ENCODE assay signal across 14 cellular contexts in genomic region chr1:99634971-99635624, GRCh38. TPM values are rescaled to one million over a fixed set of nuclear protein-coding genes. Genes with fewer than 3 reads are reported as not detected.
"Had no signal": no experiment of that assay in that cellular context is flagged by ENCODE, and none has a peak within 500 bp of the region (broad histone marks: within the 10 kb centered on the region; RNA-seq: fewer than 3 reads in every experiment).

No MANE protein-coding gene starts in this region.

- H3K27me3 ChIP-seq: cardiac muscle cell, upper lobe of left lung had no signal

- DNase-seq: activated CD4-positive, alpha-beta memory T cell treated with anti-CD3 and anti-CD28 coated beads for 36 hours; activated CD4-positive, alpha-beta T cell treated with anti-CD3 and anti-CD28 coated beads for 48 hours; activated effector memory CD4-positive, alpha-beta T cell treated with anti-CD3 and anti-CD28 coated beads, Interleukin-2, amount 50 U/mL, for 16 hours; activated naive CD4-positive, alpha-beta T cell treated with anti-CD3 and anti-CD28 coated beads, Interleukin-2, amount 10 ng/mL, durations not matched to agents 7 days and 5 days; amygdala; kidney; lower lobe of right lung; naive B cell; stimulated activated CD4-positive, alpha-beta T cell treated with anti-CD3 and anti-CD28 coated beads, Interleukin-4, amount 100 ng/mL, for 1 hour; stimulated activated naive CD4-positive, alpha-beta T cell; upper lobe of left lung had no signal

- ATAC-seq: lower lobe of right lung had no signal

- FAIRE-seq: endometrium, kidney had no signal

- H3K4me3 ChIP-seq: cardiac muscle cell, lower lobe of right lung, upper lobe of left lung had no signal

- H3K27ac ChIP-seq: cardiac muscle cell, lower lobe of right lung, upper lobe of left lung had no signal

- H3K36me3 ChIP-seq: cardiac muscle cell, lower lobe of right lung, upper lobe of left lung had no signal

- H3K9me3 ChIP-seq: lower lobe of right lung, upper lobe of left lung had no signal

- H3K4me1 ChIP-seq: lower lobe of right lung, upper lobe of left lung had no signal

RNA-seq across cellular contexts. Expression of gene PALMD, which starts 10.8 kb away (rescaled TPM):
- total RNA-seq: activated CD4-positive, alpha-beta memory T cell treated with anti-CD3 and anti-CD28 coated beads for 36 hours; T-helper 2 cell treated with Interferon-gamma antibody and Interleukin-4, amounts not matched to agents 100 ng/mL and 5 ng/mL, for 36 hours had no signal
